ENCODE assay signal across 1 cellular context in the genomic region with DNA sequence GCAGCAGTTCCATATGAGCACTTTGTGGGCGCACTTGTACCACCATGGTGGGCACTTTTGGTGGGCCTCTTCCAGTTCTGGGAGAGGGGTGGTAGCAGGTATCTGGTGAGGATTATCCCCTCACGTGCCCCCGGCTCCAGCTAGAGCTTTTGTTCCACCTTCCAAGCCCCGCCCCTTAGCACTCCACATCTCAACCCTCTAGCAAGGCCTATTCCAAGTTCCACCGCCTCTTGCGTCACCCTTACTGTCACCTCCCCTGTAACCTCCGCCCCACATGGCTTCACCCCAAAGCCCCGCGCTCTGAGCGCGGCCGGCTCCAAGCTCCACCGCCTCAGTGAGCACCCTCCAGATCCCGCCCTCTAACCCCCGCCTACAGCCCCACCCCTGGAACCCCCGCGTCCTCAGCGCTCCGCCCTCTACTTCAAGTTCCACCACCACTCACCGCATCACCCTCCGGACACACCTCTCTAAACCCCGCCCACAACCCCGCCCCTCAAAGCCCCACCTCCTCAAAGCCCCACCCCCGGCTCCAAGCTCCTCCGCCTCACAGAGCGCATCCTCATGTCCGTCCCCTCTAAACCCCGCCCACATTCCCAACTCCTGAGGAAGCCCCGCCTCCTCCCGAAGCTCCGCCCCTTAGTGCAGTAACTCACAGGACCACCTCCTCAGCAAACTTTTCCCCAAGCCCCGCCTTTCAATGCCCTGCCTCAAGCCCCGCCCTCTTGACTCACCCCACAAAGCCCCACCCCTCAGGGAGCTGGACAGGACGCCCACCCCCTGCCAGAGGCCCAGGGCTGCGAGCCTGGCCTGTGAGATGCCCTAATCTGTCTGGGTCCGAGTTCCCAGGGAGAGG.
A peak's percentile ranks its signal among the peaks of the same experiment; 100 is the strongest.
TF ChIP-seq lines count a peak whose summit lies in the region.

No MANE protein-coding gene starts in this region.

TF ChIP-seq in K562, 482 proteins besides CTCF, POLR2A, EP300 and RAD21 (continues in another document):
- TF ChIP-seq FOS (IDR thresholded peaks at IDR 0.05; ENCODE audit: extremely low read depth, insufficient read length) (no peak), ESRRA (IDR thresholded peaks at IDR 0.05; ENCODE audit: borderline replicate concordance, low read depth) (no peak), JUND (IDR thresholded peaks at IDR 0.05; ENCODE audit: borderline replicate concordance, low read depth, low read length) (peak; percentile 78), JUND (tag; IDR thresholded peaks at IDR 0.05; ENCODE audit: borderline replicate concordance, low read depth, low read length) (no peak; the same call in 2 of the 3 replicates), ATF7 (IDR thresholded peaks at IDR 0.05) (peak; percentile 88), ARHGAP35 (IDR thresholded peaks at IDR 0.05; ENCODE audit: partially characterized antibody) (no peak), SREBF2 (CRISPR knock-in tag; IDR thresholded peaks at IDR 0.05) (no peak), HNRNPLL (IDR thresholded peaks at IDR 0.05; ENCODE audit: low read depth, low read length, poor library complexity, severe bottlenecking) (no peak), BDP1 (IDR thresholded peaks at IDR 0.05; ENCODE audit: insufficient read depth, insufficient read length) (no peak), PTRF (tag; IDR thresholded peaks at IDR 0.05) (no peak), FOXK1 (CRISPR knock-in tag; IDR thresholded peaks at IDR 0.05; ENCODE audit: borderline replicate concordance) (no peak), PTBP1 (IDR thresholded peaks at IDR 0.05; ENCODE audit: low read depth, low read length) (no peak), U2AF2 (optimal IDR thresholded peaks at IDR 0.05; ENCODE audit: low read depth, low read length) (no peak), NFYB (IDR thresholded peaks at IDR 0.05; ENCODE audit: extremely low read depth, insufficient read length) (no peak), FOXP1 (CRISPR knock-in tag; IDR thresholded peaks at IDR 0.05) (no peak), TCF3 (CRISPR knock-in tag; IDR thresholded peaks at IDR 0.05) (no peak), FOXJ3 (CRISPR knock-in tag; IDR thresholded peaks at IDR 0.05) (no peak), ESRRB (CRISPR knock-in tag; IDR thresholded peaks at IDR 0.05; ENCODE audit: borderline replicate concordance) (no peak), ARID2 (IDR thresholded peaks at IDR 0.05) (no peak), ZNF75A (CRISPR knock-in tag; IDR thresholded peaks at IDR 0.05) (no peak), EP400 (IDR thresholded peaks at IDR 0.05) (peak; percentile 74), ZNF232 (CRISPR knock-in tag; IDR thresholded peaks at IDR 0.05) (no peak), HNRNPL (IDR thresholded peaks at IDR 0.05; ENCODE audit: low read depth, low read length) (no peak), CHD2 (IDR thresholded peaks at IDR 0.05; ENCODE audit: low read depth, low read length) (no peak), SREBF1 (IDR thresholded peaks at IDR 0.05; ENCODE audit: borderline replicate concordance, low read depth, low read length) (no peak), KDM5B (IDR thresholded peaks at IDR 0.05; ENCODE audit: insufficient replicate concordance, low read depth, low read length) (no peak), SMAD2 (IDR thresholded peaks at IDR 0.05; ENCODE audit: low read depth, low read length) (no peak), HEY1 (CRISPR knock-in tag; IDR thresholded peaks at IDR 0.05; ENCODE audit: borderline replicate concordance) (no peak), ZNF324 (CRISPR knock-in tag; IDR thresholded peaks at IDR 0.05) (no peak), KLF13 (tag; IDR thresholded peaks at IDR 0.05; ENCODE audit: borderline replicate concordance, low read depth) (no peak), CHCHD3 (CRISPR knock-in tag; IDR thresholded peaks at IDR 0.05) (no peak), NUFIP1 (IDR thresholded peaks at IDR 0.05; ENCODE audit: partially characterized antibody) (no peak), TRIM24 (IDR thresholded peaks at IDR 0.05) (no peak), HDAC8 (tag; IDR thresholded peaks at IDR 0.05) (no peak), SIX5 (IDR thresholded peaks at IDR 0.05; ENCODE audit: borderline replicate concordance in 1 of 2, insufficient read depth in 1 of 2, low read depth in 1 of 2, low read length in 2 of 2) (no peak), SMARCA4 (IDR thresholded peaks at IDR 0.05) (no peak), GATAD2A (IDR thresholded peaks at IDR 0.05) (no peak), SUPT5H (IDR thresholded peaks at IDR 0.05) (no peak), EZH2 (IDR thresholded peaks at IDR 0.05; ENCODE audit: borderline replicate concordance, low read depth, low read length) (no peak), POLR2AphosphoS5 (IDR thresholded peaks at IDR 0.05; ENCODE audit: control insufficient read depth, insufficient read depth, low read depth, low read length) (no peak), LEF1 (IDR thresholded peaks at IDR 0.05) (no peak), CBX1 (IDR thresholded peaks at IDR 0.05; ENCODE audit: low read depth) (no peak), BRD9 (IDR thresholded peaks at IDR 0.05; ENCODE audit: low read depth, partially characterized antibody) (no peak), ZKSCAN3 (CRISPR knock-in tag; IDR thresholded peaks at IDR 0.05) (no peak), SOX6 (IDR thresholded peaks at IDR 0.05) (peak; percentile 62)
- TF ChIP-seq, protein P1, sequence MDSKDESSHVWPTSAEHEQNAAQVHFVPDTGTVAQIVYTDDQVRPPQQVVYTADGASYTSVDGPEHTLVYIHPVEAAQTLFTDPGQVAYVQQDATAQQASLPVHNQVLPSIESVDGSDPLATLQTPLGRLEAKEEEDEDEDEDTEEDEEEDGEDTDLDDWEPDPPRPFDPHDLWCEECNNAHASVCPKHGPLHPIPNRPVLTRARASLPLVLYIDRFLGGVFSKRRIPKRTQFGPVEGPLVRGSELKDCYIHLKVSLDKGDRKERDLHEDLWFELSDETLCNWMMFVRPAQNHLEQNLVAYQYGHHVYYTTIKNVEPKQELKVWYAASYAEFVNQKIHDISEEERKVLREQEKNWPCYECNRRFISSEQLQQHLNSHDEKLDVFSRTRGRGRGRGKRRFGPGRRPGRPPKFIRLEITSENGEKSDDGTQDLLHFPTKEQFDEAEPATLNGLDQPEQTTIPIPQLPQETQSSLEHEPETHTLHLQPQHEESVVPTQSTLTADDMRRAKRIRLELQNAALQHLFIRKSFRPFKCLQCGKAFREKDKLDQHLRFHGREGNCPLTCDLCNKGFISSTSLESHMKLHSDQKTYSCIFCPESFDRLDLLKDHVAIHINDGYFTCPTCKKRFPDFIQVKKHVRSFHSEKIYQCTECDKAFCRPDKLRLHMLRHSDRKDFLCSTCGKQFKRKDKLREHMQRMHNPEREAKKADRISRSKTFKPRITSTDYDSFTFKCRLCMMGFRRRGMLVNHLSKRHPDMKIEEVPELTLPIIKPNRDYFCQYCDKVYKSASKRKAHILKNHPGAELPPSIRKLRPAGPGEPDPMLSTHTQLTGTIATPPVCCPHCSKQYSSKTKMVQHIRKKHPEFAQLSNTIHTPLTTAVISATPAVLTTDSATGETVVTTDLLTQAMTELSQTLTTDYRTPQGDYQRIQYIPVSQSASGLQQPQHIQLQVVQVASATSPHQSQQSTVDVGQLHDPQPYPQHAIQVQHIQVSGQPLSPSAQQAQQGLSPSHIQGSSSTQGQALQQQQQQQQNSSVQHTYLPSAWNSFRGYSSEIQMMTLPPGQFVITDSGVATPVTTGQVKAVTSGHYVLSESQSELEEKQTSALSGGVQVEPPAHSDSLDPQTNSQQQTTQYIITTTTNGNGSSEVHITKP (IDR thresholded peaks at IDR 0.05; ENCODE audit: partially characterized antibody) = peak; percentile 90
- TF ChIP-seq, protein P2, sequence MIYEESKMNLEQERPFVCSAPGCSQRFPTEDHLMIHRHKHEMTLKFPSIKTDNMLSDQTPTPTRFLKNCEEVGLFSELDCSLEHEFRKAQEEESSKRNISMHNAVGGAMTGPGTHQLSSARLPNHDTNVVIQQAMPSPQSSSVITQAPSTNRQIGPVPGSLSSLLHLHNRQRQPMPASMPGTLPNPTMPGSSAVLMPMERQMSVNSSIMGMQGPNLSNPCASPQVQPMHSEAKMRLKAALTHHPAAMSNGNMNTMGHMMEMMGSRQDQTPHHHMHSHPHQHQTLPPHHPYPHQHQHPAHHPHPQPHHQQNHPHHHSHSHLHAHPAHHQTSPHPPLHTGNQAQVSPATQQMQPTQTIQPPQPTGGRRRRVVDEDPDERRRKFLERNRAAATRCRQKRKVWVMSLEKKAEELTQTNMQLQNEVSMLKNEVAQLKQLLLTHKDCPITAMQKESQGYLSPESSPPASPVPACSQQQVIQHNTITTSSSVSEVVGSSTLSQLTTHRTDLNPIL (CRISPR knock-in tag; IDR thresholded peaks at IDR 0.05) = no peak
- TF ChIP-seq, protein P3, sequence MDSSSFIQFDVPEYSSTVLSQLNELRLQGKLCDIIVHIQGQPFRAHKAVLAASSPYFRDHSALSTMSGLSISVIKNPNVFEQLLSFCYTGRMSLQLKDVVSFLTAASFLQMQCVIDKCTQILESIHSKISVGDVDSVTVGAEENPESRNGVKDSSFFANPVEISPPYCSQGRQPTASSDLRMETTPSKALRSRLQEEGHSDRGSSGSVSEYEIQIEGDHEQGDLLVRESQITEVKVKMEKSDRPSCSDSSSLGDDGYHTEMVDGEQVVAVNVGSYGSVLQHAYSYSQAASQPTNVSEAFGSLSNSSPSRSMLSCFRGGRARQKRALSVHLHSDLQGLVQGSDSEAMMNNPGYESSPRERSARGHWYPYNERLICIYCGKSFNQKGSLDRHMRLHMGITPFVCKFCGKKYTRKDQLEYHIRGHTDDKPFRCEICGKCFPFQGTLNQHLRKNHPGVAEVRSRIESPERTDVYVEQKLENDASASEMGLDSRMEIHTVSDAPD (CRISPR knock-in tag; IDR thresholded peaks at IDR 0.05) = no peak
- TF ChIP-seq, protein P4, sequence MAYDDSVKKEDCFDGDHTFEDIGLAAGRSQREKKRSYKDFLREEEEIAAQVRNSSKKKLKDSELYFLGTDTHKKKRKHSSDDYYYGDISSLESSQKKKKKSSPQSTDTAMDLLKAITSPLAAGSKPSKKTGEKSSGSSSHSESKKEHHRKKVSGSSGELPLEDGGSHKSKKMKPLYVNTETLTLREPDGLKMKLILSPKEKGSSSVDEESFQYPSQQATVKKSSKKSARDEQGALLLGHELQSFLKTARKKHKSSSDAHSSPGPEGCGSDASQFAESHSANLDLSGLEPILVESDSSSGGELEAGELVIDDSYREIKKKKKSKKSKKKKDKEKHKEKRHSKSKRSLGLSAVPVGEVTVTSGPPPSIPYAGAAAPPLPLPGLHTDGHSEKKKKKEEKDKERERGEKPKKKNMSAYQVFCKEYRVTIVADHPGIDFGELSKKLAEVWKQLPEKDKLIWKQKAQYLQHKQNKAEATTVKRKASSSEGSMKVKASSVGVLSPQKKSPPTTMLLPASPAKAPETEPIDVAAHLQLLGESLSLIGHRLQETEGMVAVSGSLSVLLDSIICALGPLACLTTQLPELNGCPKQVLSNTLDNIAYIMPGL (CRISPR knock-in tag; IDR thresholded peaks at IDR 0.05) = no peak
- TF ChIP-seq, protein P5, sequence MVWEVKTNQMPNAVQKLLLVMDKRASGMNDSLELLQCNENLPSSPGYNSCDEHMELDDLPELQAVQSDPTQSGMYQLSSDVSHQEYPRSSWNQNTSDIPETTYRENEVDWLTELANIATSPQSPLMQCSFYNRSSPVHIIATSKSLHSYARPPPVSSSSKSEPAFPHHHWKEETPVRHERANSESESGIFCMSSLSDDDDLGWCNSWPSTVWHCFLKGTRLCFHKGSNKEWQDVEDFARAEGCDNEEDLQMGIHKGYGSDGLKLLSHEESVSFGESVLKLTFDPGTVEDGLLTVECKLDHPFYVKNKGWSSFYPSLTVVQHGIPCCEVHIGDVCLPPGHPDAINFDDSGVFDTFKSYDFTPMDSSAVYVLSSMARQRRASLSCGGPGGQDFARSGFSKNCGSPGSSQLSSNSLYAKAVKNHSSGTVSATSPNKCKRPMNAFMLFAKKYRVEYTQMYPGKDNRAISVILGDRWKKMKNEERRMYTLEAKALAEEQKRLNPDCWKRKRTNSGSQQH (CRISPR knock-in tag; IDR thresholded peaks at IDR 0.05) = no peak
- TF ChIP-seq, protein P6, sequence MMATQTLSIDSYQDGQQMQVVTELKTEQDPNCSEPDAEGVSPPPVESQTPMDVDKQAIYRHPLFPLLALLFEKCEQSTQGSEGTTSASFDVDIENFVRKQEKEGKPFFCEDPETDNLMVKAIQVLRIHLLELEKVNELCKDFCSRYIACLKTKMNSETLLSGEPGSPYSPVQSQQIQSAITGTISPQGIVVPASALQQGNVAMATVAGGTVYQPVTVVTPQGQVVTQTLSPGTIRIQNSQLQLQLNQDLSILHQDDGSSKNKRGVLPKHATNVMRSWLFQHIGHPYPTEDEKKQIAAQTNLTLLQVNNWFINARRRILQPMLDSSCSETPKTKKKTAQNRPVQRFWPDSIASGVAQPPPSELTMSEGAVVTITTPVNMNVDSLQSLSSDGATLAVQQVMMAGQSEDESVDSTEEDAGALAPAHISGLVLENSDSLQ (IDR thresholded peaks at IDR 0.05) = peak; percentile 58; the same call in 1 of the 2 replicates
- TF ChIP-seq, protein P7, sequence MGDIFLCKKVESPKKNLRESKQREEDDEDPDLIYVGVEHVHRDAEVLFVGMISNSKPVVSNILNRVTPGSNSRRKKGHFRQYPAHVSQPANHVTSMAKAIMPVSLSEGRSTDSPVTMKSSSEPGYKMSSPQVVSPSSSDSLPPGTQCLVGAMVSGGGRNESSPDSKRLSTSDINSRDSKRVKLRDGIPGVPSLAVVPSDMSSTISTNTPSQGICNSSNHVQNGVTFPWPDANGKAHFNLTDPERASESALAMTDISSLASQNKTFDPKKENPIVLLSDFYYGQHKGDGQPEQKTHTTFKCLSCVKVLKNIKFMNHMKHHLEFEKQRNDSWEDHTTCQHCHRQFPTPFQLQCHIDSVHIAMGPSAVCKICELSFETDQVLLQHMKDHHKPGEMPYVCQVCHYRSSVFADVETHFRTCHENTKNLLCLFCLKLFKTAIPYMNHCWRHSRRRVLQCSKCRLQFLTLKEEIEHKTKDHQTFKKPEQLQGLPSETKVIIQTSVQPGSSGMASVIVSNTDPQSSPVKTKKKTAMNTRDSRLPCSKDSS (IDR thresholded peaks at IDR 0.05; ENCODE audit: low read depth, partially characterized antibody) = no peak
- TF ChIP-seq, protein P8, sequence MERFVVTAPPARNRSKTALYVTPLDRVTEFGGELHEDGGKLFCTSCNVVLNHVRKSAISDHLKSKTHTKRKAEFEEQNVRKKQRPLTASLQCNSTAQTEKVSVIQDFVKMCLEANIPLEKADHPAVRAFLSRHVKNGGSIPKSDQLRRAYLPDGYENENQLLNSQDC (CRISPR knock-in tag; IDR thresholded peaks at IDR 0.05) = no peak
- TF ChIP-seq, protein P9, sequence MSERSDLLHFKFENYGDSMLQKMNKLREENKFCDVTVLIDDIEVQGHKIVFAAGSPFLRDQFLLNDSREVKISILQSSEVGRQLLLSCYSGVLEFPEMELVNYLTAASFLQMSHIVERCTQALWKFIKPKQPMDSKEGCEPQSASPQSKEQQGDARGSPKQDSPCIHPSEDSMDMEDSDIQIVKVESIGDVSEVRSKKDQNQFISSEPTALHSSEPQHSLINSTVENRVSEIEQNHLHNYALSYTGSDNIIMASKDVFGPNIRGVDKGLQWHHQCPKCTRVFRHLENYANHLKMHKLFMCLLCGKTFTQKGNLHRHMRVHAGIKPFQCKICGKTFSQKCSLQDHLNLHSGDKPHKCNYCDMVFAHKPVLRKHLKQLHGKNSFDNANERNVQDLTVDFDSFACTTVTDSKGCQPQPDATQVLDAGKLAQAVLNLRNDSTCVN (CRISPR knock-in tag; IDR thresholded peaks at IDR 0.05) = no peak
